Comparison of ENCODE assay signal across 10 cellular contexts in genomic region chr11:114163231-114163631, GRCh38.
DNase-seq lines count a peak whose midpoint lies in the region; ATAC-seq and TF ChIP-seq lines count a peak whose summit lies in the region.
"Had no signal": no experiment of that assay in that cellular context is flagged by ENCODE, and none has a peak within 500 bp of the region (broad histone marks: within the 10 kb centered on the region; RNA-seq: fewer than 3 reads in every experiment).

No MANE protein-coding gene starts in this region.

- H3K4me3 ChIP-seq in BE2C (ENCODE audit: low read depth, low read length) (peak overlapping the region; percentile 44), fibroblast of lung (replicated peaks in 1 of 4; ENCODE audit: control extremely low read depth in 1 of 4, insufficient read depth in 1 of 4, low read depth in 3 of 4, low read length in 4 of 4) (peak overlapping the region in 2 of 4 experiments; percentile 1 to 19), psoas muscle (peak overlapping the region; percentile 62)

- H3K9ac ChIP-seq in fibroblast of lung (ENCODE audit: insufficient read depth, low read length), result no peak overlapping the region

- peak overlapping the region; percentile 21 for H3K4me2 ChIP-seq in fibroblast of lung (ENCODE audit: extremely low read depth, insufficient read depth, low read length)

- DNase-seq in BE2C, result no peak
- peak in 1 of 2 donors; percentile 45 for DNase-seq in fibroblast of lung (ENCODE audit: low read depth in 2 of 2)
- peak in 1 of 2 donors; percentile 87 for DNase-seq in psoas muscle
- no peak for DNase-seq in retina
- no peak for DNase-seq in activated T-helper 1 cell treated with anti-CD3 and anti-CD28 coated beads, Interleukin-12 subunit alpha, Interleukin-12 subunit beta, Interleukin-2, Interleukin-4 antibody, amounts not matched to agents 30 ng/mL and 10 ng/mL and 1 ng/mL, durations not matched to agents 14 hours and 24 hours and 36 hours (ENCODE audit: low spot score)
- no peak for DNase-seq in HUDEP-2 (lab: John Stamatoyannopoulos, UW; ENCODE audit: unreplicated experiment in 76 of 76)
- DNase-seq: Kasumi-1; stimulated activated naive CD4-positive, alpha-beta T cell had no signal

- no peak overlapping the region for H3K4me3 Mint-ChIP-seq in activated T-helper 1 cell treated with anti-CD3 and anti-CD28 coated beads, Interleukin-12 subunit alpha, Interleukin-12 subunit beta, Interleukin-2, Interleukin-4 antibody, amounts not matched to agents 30 ng/mL and 10 ng/mL and 1 ng/mL, durations not matched to agents 14 hours and 24 hours and 36 hours

- peaks cover 62% of the 10 kb centered on the region for H3K4me1 Mint-ChIP-seq in activated T-helper 1 cell treated with anti-CD3 and anti-CD28 coated beads, Interleukin-12 subunit alpha, Interleukin-12 subunit beta, Interleukin-2, Interleukin-4 antibody, amounts not matched to agents 30 ng/mL and 10 ng/mL and 1 ng/mL, durations not matched to agents 14 hours and 24 hours and 36 hours (ENCODE audit: low read depth)

- H2AFZ ChIP-seq in fibroblast of lung (ENCODE audit: low read length), result no peak overlapping the region

- ATAC-seq in psoas muscle (peak in 3 of 4 donors; percentile 14 to 31 (median 20)), HG02623 (IDR thresholded peaks at IDR 0.05; ENCODE audit: unreplicated experiment) (no peak)

- 7% methylated on average over 7 of the region's 7 CpGs for WGBS in psoas muscle, 3 donors

- H3K27ac ChIP-seq in fibroblast of lung (ENCODE audit: insufficient read depth, low read length), result no peak overlapping the region
- peak overlapping the region; percentile 99 for H3K27ac ChIP-seq in psoas muscle

- TF ChIP-seq CTCF in BE2C (IDR thresholded peaks at IDR 0.05; ENCODE audit: low read depth, low read length) (no peak), fibroblast of lung (conservative IDR thresholded peaks at IDR 0.05 in 1 of 2, IDR thresholded peaks at IDR 0.05 in 1 of 2; ENCODE audit: low read depth in 1 of 2, low read length in 2 of 2) (no peak), psoas muscle (IDR thresholded peaks at IDR 0.05) (no peak)

- no peaks in the 10 kb centered on the region for H3K36me3 ChIP-seq in BE2C
- no peaks in the 10 kb centered on the region for H3K36me3 ChIP-seq in fibroblast of lung (ENCODE audit: control insufficient read depth, insufficient read depth, low read length)
- H3K36me3 ChIP-seq in psoas muscle (ENCODE audit: insufficient read depth in 1 of 2, low read depth in 1 of 2), result no peaks in the 10 kb centered on the region

- no peaks in the 10 kb centered on the region for H3K9me3 Mint-ChIP-seq in activated T-helper 1 cell treated with anti-CD3 and anti-CD28 coated beads, Interleukin-12 subunit alpha, Interleukin-12 subunit beta, Interleukin-2, Interleukin-4 antibody, amounts not matched to agents 30 ng/mL and 10 ng/mL and 1 ng/mL, durations not matched to agents 14 hours and 24 hours and 36 hours

- H3K27ac Mint-ChIP-seq in activated T-helper 1 cell treated with anti-CD3 and anti-CD28 coated beads, Interleukin-12 subunit alpha, Interleukin-12 subunit beta, Interleukin-2, Interleukin-4 antibody, amounts not matched to agents 30 ng/mL and 10 ng/mL and 1 ng/mL, durations not matched to agents 14 hours and 24 hours and 36 hours, result no peak overlapping the region

- intact Hi-C loops in psoas muscle (cut with DNase I), result loop anchor here in 1 of 2 donors (5.0 kb wide), 1 partner anchor 34 kb away; no protein-coding TSS in a partner anchor
- intact Hi-C loops in activated T-helper 1 cell treated with anti-CD3 and anti-CD28 coated beads, Interleukin-12 subunit alpha, Interleukin-12 subunit beta, Interleukin-2, Interleukin-4 antibody, amounts not matched to agents 30 ng/mL and 10 ng/mL and 1 ng/mL, durations not matched to agents 14 hours and 24 hours and 36 hours (cut with micrococcal nuclease), result no loop called here

- H3K27me3 ChIP-seq in BE2C (peaks cover 8% of the 10 kb centered on the region), fibroblast of lung (ENCODE audit: control insufficient read depth, insufficient read depth, low read length) (peaks cover 33% of the 10 kb centered on the region), psoas muscle (ENCODE audit: insufficient read depth in 3 of 3, low read length in 2 of 3) (no peaks in the 10 kb centered on the region)

- no peaks in the 10 kb centered on the region for H3K79me2 ChIP-seq in fibroblast of lung (ENCODE audit: control insufficient read depth, insufficient read depth, low read length)

- H3K36me3 Mint-ChIP-seq in activated T-helper 1 cell treated with anti-CD3 and anti-CD28 coated beads, Interleukin-12 subunit alpha, Interleukin-12 subunit beta, Interleukin-2, Interleukin-4 antibody, amounts not matched to agents 30 ng/mL and 10 ng/mL and 1 ng/mL, durations not matched to agents 14 hours and 24 hours and 36 hours (ENCODE audit: low read depth), result peaks cover 2% of the 10 kb centered on the region

- H3K9me3 ChIP-seq in BE2C, result no peaks in the 10 kb centered on the region
- H3K9me3 ChIP-seq in fibroblast of lung (ENCODE audit: control insufficient read depth, insufficient read depth, low read depth, low read length), result no peaks in the 10 kb centered on the region
- no peaks in the 10 kb centered on the region for H3K9me3 ChIP-seq in psoas muscle

- H4K20me1 ChIP-seq in fibroblast of lung (ENCODE audit: control insufficient read depth, extremely low read depth, insufficient read depth, low read length), result no peaks in the 10 kb centered on the region

- H3K4me1 ChIP-seq in BE2C (peaks cover 34% of the 10 kb centered on the region), fibroblast of lung (ENCODE audit: control insufficient read depth, extremely low read depth, insufficient read depth, low read length) (peaks cover 14% of the 10 kb centered on the region), psoas muscle (peaks cover 89% of the 10 kb centered on the region)

- H3K27me3 Mint-ChIP-seq in activated T-helper 1 cell treated with anti-CD3 and anti-CD28 coated beads, Interleukin-12 subunit alpha, Interleukin-12 subunit beta, Interleukin-2, Interleukin-4 antibody, amounts not matched to agents 30 ng/mL and 10 ng/mL and 1 ng/mL, durations not matched to agents 14 hours and 24 hours and 36 hours (ENCODE audit: insufficient read depth), result no peaks in the 10 kb centered on the region

TF ChIP-seq in PFSK-1, 5 proteins besides CTCF, POLR2A, EP300 and RAD21:
- peak; percentile 52 for TF ChIP-seq FOXP2 (optimal IDR thresholded peaks at IDR 0.05; ENCODE audit: borderline replicate concordance, extremely low read depth, extremely low read length, insufficient read depth)
- TF ChIP-seq REST (IDR thresholded peaks at IDR 0.05; ENCODE audit: insufficient read depth in 1 of 2, low read depth in 2 of 2, low read length in 2 of 2), result no peak
